8 cellular contexts compared by ENCODE assay signal in the genomic region with DNA sequence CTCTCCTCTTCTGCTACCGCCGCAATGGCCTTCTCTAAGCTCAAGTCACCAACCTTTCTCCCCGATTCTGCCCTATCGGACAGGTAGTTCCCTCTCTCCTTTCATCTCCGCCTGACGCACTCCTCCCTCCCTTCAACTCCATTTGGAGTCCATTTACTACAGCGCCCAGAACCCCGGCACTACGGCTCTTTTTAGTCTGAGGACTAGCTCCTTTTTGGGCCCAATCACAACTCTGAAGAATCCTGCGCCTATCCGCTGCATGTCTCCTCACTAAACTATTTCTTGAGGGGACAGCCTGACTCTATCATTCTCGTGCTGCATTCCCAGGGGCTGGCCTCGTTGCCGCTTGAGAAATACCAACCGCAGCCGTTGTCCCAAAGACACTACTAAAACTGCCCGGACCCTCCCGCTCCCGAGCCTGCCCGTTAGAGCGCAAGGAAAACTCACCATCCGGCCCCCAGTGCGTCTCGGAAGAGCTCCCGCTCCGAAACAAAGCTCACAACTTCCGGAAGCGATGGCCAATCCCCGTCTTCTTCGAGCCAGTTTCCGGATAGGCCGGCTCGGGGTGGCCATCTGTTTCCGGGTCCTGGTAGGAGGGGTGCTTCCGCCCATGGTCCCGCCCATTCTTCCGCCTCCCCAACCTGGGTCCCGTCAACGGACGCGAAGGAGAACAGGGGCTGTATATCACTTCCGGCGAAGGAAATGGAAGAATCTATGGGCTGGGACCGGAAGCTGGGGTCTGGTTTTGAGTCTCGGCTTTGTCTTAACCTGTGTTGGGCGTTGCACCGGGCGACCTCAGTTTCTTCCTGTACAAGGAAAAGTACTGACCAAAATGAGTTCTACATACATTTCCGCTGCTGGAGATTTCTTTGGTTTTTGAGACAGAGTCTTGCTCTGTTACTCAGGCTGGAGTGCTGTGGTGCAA. TPM values are rescaled to one million over a fixed set of nuclear protein-coding genes. Genes with fewer than 3 reads are reported as not detected.
DNase-seq lines count a peak whose midpoint lies in the region; ATAC-seq and TF ChIP-seq lines count a peak whose summit lies in the region.

A gene (minus strand): TSS at position 491 of the 925 bp plus-strand sequence. CDS start 2,776 bp downstream, outside the sequence.

- intact Hi-C loops in head of caudate nucleus (cut with DNase I) = no loop called here
- intact Hi-C loops in ovary (cut with DNase I) = no loop called here
- intact Hi-C loops in thyroid gland (cut with DNase I) = no loop called here

- H3K27me3 ChIP-seq in ovary (no peaks in the 10 kb centered on the region), thyroid gland (no peaks in the 10 kb centered on the region)

- H3K4me1 ChIP-seq in ovary (ENCODE audit: insufficient read depth) (no peaks in the 10 kb centered on the region), thyroid gland (peaks cover 8 to 14% of the 10 kb centered on the region in 2 donors)

- peak; percentile 38 for TF ChIP-seq POLR2A in ovary (IDR thresholded peaks at IDR 0.05)
- TF ChIP-seq POLR2A in thyroid gland (IDR thresholded peaks at IDR 0.05) = peak; percentile 28 to 52

- ATAC-seq in HG02623 (IDR thresholded peaks at IDR 0.05; ENCODE audit: unreplicated experiment) = peak; percentile 97

- WGBS in ovary, 3 donors = 1% methylated on average over 46 to 49 of the region's 49 CpGs
- 2 to 3% methylated on average over 34 to 47 of the region's 49 CpGs for WGBS in thyroid gland, 2 donors

- H3K27ac ChIP-seq in ovary = peak within 1 kb of the TSS in 1 of 2 donors; percentile 24
- H3K27ac ChIP-seq in thyroid gland = peak within 1 kb of the TSS in 2 of 3 donors; percentile 19 to 41

- CTCF ChIA-PET in GM10248 (lab: Yijun Ruan, JAX) = interaction anchor here (1.5 kb wide), 1 partner anchor 23 kb away, joined by 4 read pairs; no protein-coding TSS in a partner anchor

- peak within 1 kb of the TSS; percentile 100 for H3K4me3 Mint-ChIP-seq in activated naive CD8-positive, alpha-beta T cell

- peaks cover 17% of the 10 kb centered on the region for H3K4me1 Mint-ChIP-seq in activated naive CD8-positive, alpha-beta T cell (ENCODE audit: low read depth)

- POLR2A ChIA-PET in GM10248 (lab: Yijun Ruan, JAX) = interaction anchor here (0.6 to 1.2 kb wide), 3 partner anchors 8 to 503 kb away, joined by 3 to 5 read pairs (median 4); a partner anchor contains a TSS

- peaks cover 18% of the 10 kb centered on the region for H3K36me3 Mint-ChIP-seq in activated naive CD8-positive, alpha-beta T cell

- DNase-seq in GM10248 (ENCODE audit: extremely low spot score) (peak; percentile 98), NCI-H1105 (lab: John Stamatoyannopoulos, UW) (peak; percentile 92), SKM-1 treated with dmso at 0.1 percent for 144 hours (lab: John Stamatoyannopoulos, UW; ENCODE audit: unreplicated experiment) (peak; percentile 98), head of caudate nucleus (peak; percentile 92 to 98 (median 96)), ovary (peak; percentile 95 to 97 (median 96)), thyroid gland (peak; percentile 96)

- H3K9me3 Mint-ChIP-seq in activated naive CD8-positive, alpha-beta T cell (ENCODE audit: low read depth) = no peaks in the 10 kb centered on the region

- H3K27ac Mint-ChIP-seq in activated naive CD8-positive, alpha-beta T cell = peak within 1 kb of the TSS; percentile 91

- no peaks in the 10 kb centered on the region for H3K27me3 Mint-ChIP-seq in activated naive CD8-positive, alpha-beta T cell

- H3K36me3 ChIP-seq in ovary = no peaks in the 10 kb centered on the region
- peaks cover 4 to 11% of the 10 kb centered on the region in 2 donors for H3K36me3 ChIP-seq in thyroid gland

- TF ChIP-seq CTCF in GM10248 (IDR thresholded peaks at IDR 0.05; ENCODE audit: control extremely low read depth, extremely low read depth, low read depth, missing control alignments) (no peak), ovary (IDR thresholded peaks at IDR 0.05) (no peak), thyroid gland (IDR thresholded peaks at IDR 0.05) (no peak)

- H3K4me3 ChIP-seq in ovary (peak within 1 kb of the TSS; percentile 68), thyroid gland (replicated peaks in 1 of 3) (peak within 1 kb of the TSS; percentile 54 to 92 (median 70))

- no peak for TF ChIP-seq EP300 in ovary (IDR thresholded peaks at IDR 0.05)

- H3K9me3 ChIP-seq in ovary = no peaks in the 10 kb centered on the region
- H3K9me3 ChIP-seq in thyroid gland = no peaks in the 10 kb centered on the region

RNA-seq across cellular contexts. Expression of the gene that starts here (rescaled TPM):
- total RNA-seq in ovary = 10 to 100 TPM; 27.4 to 47.9 (median 33.3) TPM
- polyA plus RNA-seq in ovary = 10 to 100 TPM; 41.7 to 58.6 TPM
- total RNA-seq in thyroid gland = 10 to 100 TPM; 16.2 to 25.7 (median 19.7) TPM
